Comparison of ENCODE assay signal across 8 cellular contexts in the genomic region with DNA sequence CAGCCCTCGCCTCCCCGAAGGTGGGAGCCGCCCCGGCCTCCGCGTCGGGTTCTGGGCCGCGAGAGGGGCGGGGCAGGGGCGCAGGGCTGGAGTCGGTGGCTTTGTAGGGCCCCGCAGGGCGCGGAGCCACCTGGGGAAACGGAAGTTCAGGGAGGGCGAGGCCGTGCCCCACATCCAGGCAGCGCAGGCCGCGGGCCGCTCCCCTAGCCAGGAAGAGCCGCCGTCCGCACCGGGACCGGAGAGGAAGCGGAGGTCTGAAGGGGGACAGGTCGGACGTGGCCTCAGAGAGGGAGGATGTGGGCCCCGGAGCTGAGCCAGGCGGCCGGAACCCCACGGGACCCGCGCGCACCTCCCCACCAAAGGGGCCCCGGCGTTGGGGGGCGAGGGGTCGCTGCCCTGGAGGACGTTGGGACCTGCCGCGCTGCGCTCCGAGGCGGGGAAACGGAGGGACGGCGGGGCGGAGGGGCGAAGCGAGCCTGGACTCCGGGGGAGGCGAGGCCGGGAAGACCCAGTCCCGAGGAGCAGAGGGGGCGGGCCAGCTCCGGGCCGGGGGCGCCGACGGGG. TPM values are rescaled to one million over a fixed set of nuclear protein-coding genes. Genes with fewer than 3 reads are reported as not detected.
DNase-seq lines count a peak whose midpoint lies in the region; ATAC-seq, FAIRE-seq and TF ChIP-seq lines count a peak whose summit lies in the region.

No MANE protein-coding gene starts in this region.

- TSS peak; percentile 45 for BruUV-seq in endothelial cell of umbilical vein (replicated peaks; lab: Mats Ljungman, UMichigan)

- H3K9me3 ChIP-seq in endothelial cell of umbilical vein (replicated peaks; ENCODE audit: control insufficient read depth, insufficient read depth, low read length) = no peaks in the 10 kb centered on the region

- peak overlapping the region in 2 of 3 experiments; percentile 53 to 58 for H3K4me3 Mint-ChIP-seq in nephron

- TF ChIP-seq CTCF in endothelial cell of umbilical vein (IDR thresholded peaks at IDR 0.05; ENCODE audit: extremely low read depth in 1 of 2, insufficient read depth in 1 of 2, low read depth in 1 of 2, low read length in 2 of 2) (no peak), nephron (IDR thresholded peaks at IDR 0.05; ENCODE audit: unreplicated experiment in 3 of 3) (no peak)

- FAIRE-seq in endothelial cell of umbilical vein (lab: Jason Lieb, UNC) = peak; percentile 60

- H2AFZ ChIP-seq in endothelial cell of umbilical vein (ENCODE audit: low read depth, low read length) = peak overlapping the region; percentile 70

- H4K20me1 ChIP-seq in endothelial cell of umbilical vein (replicated peaks; ENCODE audit: control insufficient read depth, extremely low read depth, insufficient read depth, low read length) = no peaks in the 10 kb centered on the region

- dilution Hi-C loops in endothelial cell of umbilical vein (cut with MboI; ENCODE audit: extremely low pct_ligation_motif_present, low sequenced_read_pairs) = no loop called here

- H3K36me3 Mint-ChIP-seq in nephron (ENCODE audit: low read depth) = no peaks in the 10 kb centered on the region

- peak overlapping the region; percentile 41 for H3K4me2 ChIP-seq in endothelial cell of umbilical vein (ENCODE audit: insufficient read depth, low read length)

- ATAC-seq in HG03108 (IDR thresholded peaks at IDR 0.05; ENCODE audit: unreplicated experiment) (peak; percentile 37), HG03025 (IDR thresholded peaks at IDR 0.05; ENCODE audit: low FRiP score, unreplicated experiment) (no peak)

- H3K4me1 Mint-ChIP-seq in nephron = peaks cover 4% of the 10 kb centered on the region

- H3K27ac Mint-ChIP-seq in nephron = no peak overlapping the region

- peaks cover 21% of the 10 kb centered on the region for H3K4me1 ChIP-seq in endothelial cell of umbilical vein (ENCODE audit: control insufficient read depth, extremely low read depth, insufficient read depth, low read length)

- no peaks in the 10 kb centered on the region for H3K27me3 ChIP-seq in endothelial cell of umbilical vein (ENCODE audit: control insufficient read depth in 2 of 2, insufficient read depth in 2 of 2, low read length in 2 of 2)

- intact Hi-C loops in endothelial cell of umbilical vein (cut with micrococcal nuclease) = loop anchor here (5.0 kb wide), 1 partner anchor 131 kb away; the partner anchor contains the start of gene FASN

- peak overlapping the region; percentile 16 to 53 (median 36) for H3K4me3 ChIP-seq in endothelial cell of umbilical vein (replicated peaks in 1 of 3; ENCODE audit: insufficient read depth in 1 of 3, low read depth in 1 of 3, low read length in 3 of 3)

- peaks cover 15% of the 10 kb centered on the region for H3K27me3 Mint-ChIP-seq in nephron (ENCODE audit: low read depth)

- POLR2A ChIA-PET in endothelial cell of umbilical vein (lab: Charles Lee) = interaction anchor here (0.8 to 1.6 kb wide), 3 partner anchors 8 to 23 kb away, joined by 3 to 7 read pairs (median 6); no protein-coding TSS in a partner anchor

- peak overlapping the region; percentile 53 for H3K27ac ChIP-seq in endothelial cell of umbilical vein (ENCODE audit: insufficient read depth, low read depth, low read length)

- no peaks in the 10 kb centered on the region for H3K36me3 ChIP-seq in endothelial cell of umbilical vein (ENCODE audit: control insufficient read depth in 2 of 2, extremely low read depth in 1 of 2, insufficient read depth in 2 of 2, low read length in 2 of 2)

- DNase-seq in activated CD4-positive, CD25-positive, alpha-beta regulatory T cell treated with anti-CD3 and anti-CD28 coated beads, Interleukin-2, amount 50 U/mL, for 72 hours = peak; percentile 63
- peak; percentile 31 for DNase-seq in endothelial cell of umbilical vein (ENCODE audit: low read depth, low spot score)
- no peak for DNase-seq in hippocampal formation (lab: John Stamatoyannopoulos, UW)
- DNase-seq in NCI-H82 (lab: John Stamatoyannopoulos, UW) = no peak

- TF ChIP-seq POLR2A in GM15510 (IDR thresholded peaks at IDR 0.05; ENCODE audit: borderline replicate concordance, extremely low read depth, insufficient read length) (peak; percentile 51), endothelial cell of umbilical vein (IDR thresholded peaks at IDR 0.05; ENCODE audit: low read depth, low read length) (no peak)

- peaks cover 43% of the 10 kb centered on the region for H3K79me2 ChIP-seq in endothelial cell of umbilical vein (ENCODE audit: control insufficient read depth, insufficient read depth, low read length)

- CTCF ChIA-PET in endothelial cell of umbilical vein (lab: Charles Lee) = interaction anchor here (1.2 to 8.8 kb wide), 4 partner anchors 7 to 23 kb away, joined by 3 to 104 read pairs (median 6); no protein-coding TSS in a partner anchor

- peak overlapping the region; percentile 60 for H3K9ac ChIP-seq in endothelial cell of umbilical vein (replicated peaks; ENCODE audit: extremely low read depth, insufficient read depth, low read length)

- no peaks in the 10 kb centered on the region for H3K9me3 Mint-ChIP-seq in nephron

- no peaks in the 10 kb centered on the region for H3K9me1 ChIP-seq in endothelial cell of umbilical vein (replicated peaks; ENCODE audit: control insufficient read depth, extremely low read depth, insufficient read depth, low read length)

TF ChIP-seq in endothelial cell of umbilical vein, 7 proteins besides CTCF, POLR2A, EP300 and RAD21:
- TF ChIP-seq GATA2 (IDR thresholded peaks at IDR 0.05; ENCODE audit: insufficient read depth, insufficient read length, low read depth, low read length) = no peak
- TF ChIP-seq FOS (IDR thresholded peaks at IDR 0.05; ENCODE audit: borderline replicate concordance, insufficient read depth, low read length) = no peak
- TF ChIP-seq, protein P1, sequence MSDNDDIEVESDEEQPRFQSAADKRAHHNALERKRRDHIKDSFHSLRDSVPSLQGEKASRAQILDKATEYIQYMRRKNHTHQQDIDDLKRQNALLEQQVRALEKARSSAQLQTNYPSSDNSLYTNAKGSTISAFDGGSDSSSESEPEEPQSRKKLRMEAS (IDR thresholded peaks at IDR 0.05; ENCODE audit: insufficient read depth, insufficient read length) = no peak
- no peak for TF ChIP-seq POLR2AphosphoS5 (IDR thresholded peaks at IDR 0.05; ENCODE audit: insufficient read depth, low read depth, low read length)
- no peak for TF ChIP-seq JUN (IDR thresholded peaks at IDR 0.05; ENCODE audit: borderline replicate concordance, insufficient read depth, insufficient read length, low read depth)
TF ChIP-seq in endothelial cell of umbilical vein: peak in this region for 0.

RNA-seq across cellular contexts. Expression of gene SLC16A3, which starts 0.5 kb away (rescaled TPM):
- 171 and 229 TPM in 2 replicates for total RNA-seq in endothelial cell of umbilical vein
- 95.9 and 140 TPM in 2 replicates for polyA plus RNA-seq in endothelial cell of umbilical vein
- 52.1 and 69.8 TPM in 2 replicates for polyA plus RNA-seq in endothelial cell of umbilical vein (2011; cell fraction: cytosol; rRNA removed)
- polyA plus RNA-seq in endothelial cell of umbilical vein (2011; cell fraction: nucleus; rRNA removed) = 40.9 and 41.0 TPM in 2 replicates
- polyA plus RNA-seq in endothelial cell of umbilical vein (2012) = 119 and 153 TPM in 2 replicates
- polyA minus RNA-seq in endothelial cell of umbilical vein = 98.9 and 118 TPM in 2 replicates
- polyA minus RNA-seq in endothelial cell of umbilical vein (2011; cell fraction: cytosol; rRNA and poly(A)+ RNA removed) = 158 TPM
- polyA minus RNA-seq in endothelial cell of umbilical vein (2011; cell fraction: nucleus; rRNA and poly(A)+ RNA removed) = 31.0 and 31.5 TPM in 2 replicates

RNA-seq across cellular contexts. Expression of gene CCDC57, which starts 15.7 kb away (rescaled TPM):
- 31.6 and 40.9 TPM in 2 replicates for total RNA-seq in endothelial cell of umbilical vein
- 18.6 and 19.7 TPM in 2 replicates for polyA plus RNA-seq in endothelial cell of umbilical vein
- polyA plus RNA-seq in endothelial cell of umbilical vein (2011; cell fraction: cytosol; rRNA removed) = 3.9 and 6.4 TPM in 2 replicates
- 167 and 183 TPM in 2 replicates for polyA plus RNA-seq in endothelial cell of umbilical vein (2011; cell fraction: nucleus; rRNA removed)
- 9.3 and 11.4 TPM in 2 replicates for polyA plus RNA-seq in endothelial cell of umbilical vein (2012)
- 15.8 and 16.5 TPM in 2 replicates for polyA minus RNA-seq in endothelial cell of umbilical vein
- 16.3 TPM for polyA minus RNA-seq in endothelial cell of umbilical vein (2011; cell fraction: cytosol; rRNA and poly(A)+ RNA removed)
- polyA minus RNA-seq in endothelial cell of umbilical vein (2011; cell fraction: nucleus; rRNA and poly(A)+ RNA removed) = 31.4 and 37.9 TPM in 2 replicates

RNA-seq across cellular contexts. Expression of gene CSNK1D, which starts 45.1 kb away (rescaled TPM):
- 143 and 155 TPM in 2 replicates for total RNA-seq in endothelial cell of umbilical vein
- 123 and 127 TPM in 2 replicates for polyA plus RNA-seq in endothelial cell of umbilical vein
- 137 and 147 TPM in 2 replicates for polyA plus RNA-seq in endothelial cell of umbilical vein (2011; cell fraction: cytosol; rRNA removed)
- polyA plus RNA-seq in endothelial cell of umbilical vein (2011; cell fraction: nucleus; rRNA removed) = 510 and 541 TPM in 2 replicates
- polyA plus RNA-seq in endothelial cell of umbilical vein (2012) = 147 and 161 TPM in 2 replicates
- 108 and 121 TPM in 2 replicates for polyA minus RNA-seq in endothelial cell of umbilical vein
- polyA minus RNA-seq in endothelial cell of umbilical vein (2011; cell fraction: cytosol; rRNA and poly(A)+ RNA removed) = 34.4 TPM
- polyA minus RNA-seq in endothelial cell of umbilical vein (2011; cell fraction: nucleus; rRNA and poly(A)+ RNA removed) = 96.1 and 97.5 TPM in 2 replicates

Comparison
In these comparisons a context has a peak if more than half of its experiments do, and no peak if none do; other contexts are left out.
1. DNase-seq: peak in activated CD4-positive, CD25-positive, alpha-beta regulatory T cell treated with anti-CD3 and anti-CD28 coated beads, Interleukin-2, amount 50 U/mL, for 72 hours (single experiment) and endothelial cell of umbilical vein (single experiment); none in hippocampal formation (0 of 2) and NCI-H82 (single experiment).